Comparison of ENCODE assay signal across 7 cellular contexts in genomic region chr10:113407218-113407617, GRCh38.
"Had no signal": no experiment of that assay in that cellular context is flagged by ENCODE, and none has a peak within 500 bp of the region (broad histone marks: within the 10 kb centered on the region; RNA-seq: fewer than 3 reads in every experiment).

No MANE protein-coding gene starts in this region.

- ATAC-seq: HCT116, K562 had no signal

- DNase-seq: GOT3, HFFc6, IMR-90, KG1 had no signal

- H3K27ac Mint-ChIP-seq: HFFc6 had no signal

- H3K9me3 ChIP-seq: HAP-1 had no signal

- H3K9me3 Mint-ChIP-seq: HFFc6 had no signal

- H3K4me3 Mint-ChIP-seq: HFFc6 had no signal

- H3K4me1 ChIP-seq: HAP-1 had no signal
